28 cellular contexts compared by ENCODE assay signal in the genomic region with DNA sequence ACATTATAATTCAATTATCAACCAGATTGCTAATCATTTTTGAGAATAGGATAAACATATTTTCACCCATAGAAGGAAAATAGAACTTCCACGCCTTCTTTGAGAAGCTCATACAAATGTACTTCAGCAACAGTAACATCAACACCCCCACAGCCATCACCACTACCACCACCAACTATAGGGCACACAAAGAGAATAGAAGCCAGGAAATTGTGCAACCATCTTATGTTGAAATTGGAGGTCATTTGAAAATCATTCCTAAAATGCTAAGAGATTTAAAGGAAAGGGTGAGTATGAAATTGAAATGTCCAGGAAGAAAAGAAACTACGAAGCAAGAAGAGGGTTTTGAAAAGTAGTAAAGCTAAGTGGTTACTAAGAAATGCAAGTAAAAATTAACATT.
"Had no signal": no experiment of that assay in that cellular context is flagged by ENCODE, and none has a peak within 500 bp of the region (broad histone marks: within the 10 kb centered on the region; RNA-seq: fewer than 3 reads in every experiment).

No MANE protein-coding gene starts in this region.

- H3K36me3 Mint-ChIP-seq: activated CD8-positive, alpha-beta memory T cell treated with anti-CD3 and anti-CD28 coated beads, Interleukin-2, amount 10 ng/mL, durations not matched to agents 7 days and 5 days; activated naive CD8-positive, alpha-beta T cell treated with anti-CD3 and anti-CD28 coated beads for 36 hours; immature natural killer cell; memory B cell; naive thymus-derived CD4-positive, alpha-beta T cell; WTC11 had no signal

- H3K4me3 ChIP-seq: coronary artery, dorsolateral prefrontal cortex, pancreas, psoas muscle, right atrium auricular region had no signal

- H3K27me3 Mint-ChIP-seq: activated CD4-positive, alpha-beta T cell treated with anti-CD3 and anti-CD28 coated beads, Interleukin-2, amount 10 ng/mL, durations not matched to agents 7 days and 5 days; activated CD8-positive, alpha-beta memory T cell treated with anti-CD3 and anti-CD28 coated beads, Interleukin-2, amount 10 ng/mL, durations not matched to agents 7 days and 5 days; activated naive CD8-positive, alpha-beta T cell treated with anti-CD3 and anti-CD28 coated beads for 36 hours; memory B cell; naive thymus-derived CD4-positive, alpha-beta T cell had no signal

- H3K9me3 ChIP-seq: pancreas, psoas muscle had no signal

- H3K36me3 ChIP-seq: brain microvascular endothelial cell, pancreas, right atrium auricular region had no signal

- H3K27ac ChIP-seq: brain microvascular endothelial cell, coronary artery, dorsolateral prefrontal cortex, pancreas, psoas muscle, right atrium auricular region had no signal

- H3K4me1 Mint-ChIP-seq: activated CD4-positive, alpha-beta T cell treated with anti-CD3 and anti-CD28 coated beads, Interleukin-2, amount 10 ng/mL, durations not matched to agents 7 days and 5 days; activated CD8-positive, alpha-beta memory T cell treated with anti-CD3 and anti-CD28 coated beads, Interleukin-2, amount 10 ng/mL, durations not matched to agents 7 days and 5 days; activated naive CD8-positive, alpha-beta T cell treated with anti-CD3 and anti-CD28 coated beads for 36 hours; immature natural killer cell; memory B cell; naive thymus-derived CD4-positive, alpha-beta T cell; WTC11 had no signal

- H3K27me3 ChIP-seq: brain microvascular endothelial cell, dorsolateral prefrontal cortex, pancreas, right atrium auricular region had no signal

- DNase-seq: activated CD4-positive, alpha-beta T cell treated with anti-CD3 and anti-CD28 coated beads for 1 hour; activated CD4-positive, alpha-beta T cell treated with anti-CD3 and anti-CD28 coated beads, Interleukin-2, amount 10 ng/mL, durations not matched to agents 7 days and 5 days; activated CD8-positive, alpha-beta memory T cell treated with anti-CD3 and anti-CD28 coated beads, Interleukin-2, amount 10 ng/mL, durations not matched to agents 7 days and 5 days; activated CD8-positive, alpha-beta T cell treated with anti-CD3 and anti-CD28 coated beads, Interleukin-2, amount 10 ng/mL, durations not matched to agents 7 days and 5 days; activated naive CD4-positive, alpha-beta T cell treated with Interleukin-2 at 50 U/mL for 16 hours; activated naive CD8-positive, alpha-beta T cell treated with anti-CD3 and anti-CD28 coated beads for 36 hours; activated T-cell treated with anti-CD3 and anti-CD28 coated beads, Interleukin-2, amount 50 U/mL, for 48 hours; amniotic stem cell; brain microvascular endothelial cell; dorsolateral prefrontal cortex; effector memory CD4-positive, alpha-beta T cell; foreskin fibroblast; head of caudate nucleus; hippocampal formation; immature natural killer cell; kidney; midbrain; naive thymus-derived CD4-positive, alpha-beta T cell; nucleus accumbens; pancreas; psoas muscle; stimulated activated CD4-positive, alpha-beta T cell treated with anti-CD3 and anti-CD28 coated beads, Interleukin-2, amount 100 ng/mL, for 48 hours; stimulated activated naive CD4-positive, alpha-beta T cell treated with Interleukin-2 at 50 U/mL for 16 hours; T-helper 2 cell had no signal

- H3K4me1 ChIP-seq: pancreas, psoas muscle, right atrium auricular region had no signal

- H3K27ac Mint-ChIP-seq: activated CD4-positive, alpha-beta T cell treated with anti-CD3 and anti-CD28 coated beads, Interleukin-2, amount 10 ng/mL, durations not matched to agents 7 days and 5 days; activated CD8-positive, alpha-beta memory T cell treated with anti-CD3 and anti-CD28 coated beads, Interleukin-2, amount 10 ng/mL, durations not matched to agents 7 days and 5 days; activated CD8-positive, alpha-beta T cell treated with anti-CD3 and anti-CD28 coated beads, Interleukin-2, amount 10 ng/mL, durations not matched to agents 7 days and 5 days; activated naive CD8-positive, alpha-beta T cell treated with anti-CD3 and anti-CD28 coated beads for 36 hours; immature natural killer cell; memory B cell; naive thymus-derived CD4-positive, alpha-beta T cell; WTC11 had no signal

- H3K4me3 Mint-ChIP-seq: activated CD4-positive, alpha-beta T cell treated with anti-CD3 and anti-CD28 coated beads, Interleukin-2, amount 10 ng/mL, durations not matched to agents 7 days and 5 days; activated CD8-positive, alpha-beta memory T cell treated with anti-CD3 and anti-CD28 coated beads, Interleukin-2, amount 10 ng/mL, durations not matched to agents 7 days and 5 days; activated CD8-positive, alpha-beta T cell treated with anti-CD3 and anti-CD28 coated beads, Interleukin-2, amount 10 ng/mL, durations not matched to agents 7 days and 5 days; activated naive CD8-positive, alpha-beta T cell treated with anti-CD3 and anti-CD28 coated beads for 36 hours; immature natural killer cell; memory B cell; naive thymus-derived CD4-positive, alpha-beta T cell; WTC11 had no signal
